25 cellular contexts compared by ENCODE assay signal in the genomic region with DNA sequence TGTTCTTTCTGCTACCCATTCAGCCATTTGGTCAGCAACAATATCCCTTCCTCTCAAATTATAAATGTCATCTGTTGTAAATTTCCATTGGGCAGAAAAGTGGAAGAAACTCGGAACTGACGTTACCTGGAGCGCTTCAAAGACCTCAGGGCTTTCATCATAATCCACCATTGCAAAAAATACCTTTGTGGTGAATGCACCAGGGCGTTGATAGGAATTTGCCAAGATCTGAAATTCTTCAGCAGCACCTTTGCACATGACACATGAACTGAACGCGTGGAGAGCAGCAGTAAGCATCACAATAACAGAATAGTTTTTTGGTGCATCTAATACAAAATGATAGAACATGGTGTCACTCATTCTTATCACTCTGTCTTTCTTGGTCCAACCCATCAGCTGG. TPM values are rescaled to one million over a fixed set of nuclear protein-coding genes. Genes with fewer than 3 reads are reported as not detected.
"Had no signal": no experiment of that assay in that cellular context is flagged by ENCODE, and none has a peak within 500 bp of the region (broad histone marks: within the 10 kb centered on the region; RNA-seq: fewer than 3 reads in every experiment).

No MANE protein-coding gene starts in this region.

- DNase-seq: activated CD4-positive, alpha-beta T cell treated with anti-CD3 and anti-CD28 coated beads for 4 hours; activated CD8-positive, alpha-beta memory T cell treated with anti-CD3 and anti-CD28 coated beads, Interleukin-2, amount 50 U/mL, for 4 hours; activated CD8-positive, alpha-beta T cell treated with anti-CD3 and anti-CD28 coated beads for 36 hours; activated gamma-delta T cell treated with Interleukin-2 at 50 U/mL for 16 hours; activated naive CD4-positive, alpha-beta T cell treated with anti-CD3 and anti-CD28 coated beads, Interleukin-2, amount 10 ng/mL, durations not matched to agents 7 days and 5 days; activated naive CD8-positive, alpha-beta T cell treated with anti-CD3 and anti-CD28 coated beads for 36 hours; activated T-cell treated with anti-CD3 and anti-CD28 coated beads, Interleukin-2, amount 50 U/mL, for 72 hours; brain microvascular endothelial cell; KG1; NCI-H1092; NCI-H1417; NCI-H1694; NCI-H2029; NCI-H510A treated with DMSO at 0.1 percent for 48 hours; Right ventricle myocardium superior; SJCRH30; SW 1271 had no signal

- H3K27me3 ChIP-seq: brain microvascular endothelial cell had no signal

- ATAC-seq: activated CD4-positive, CD25-positive, alpha-beta regulatory T cell treated with anti-CD3 and anti-CD28 coated beads, Interleukin-2, amount 50 U/mL, for 24 hours; activated CD8-positive, alpha-beta T cell treated with anti-CD3 and anti-CD28 coated beads for 36 hours; activated T-cell treated with anti-CD3 and anti-CD28 coated beads, Interleukin-2, amount 50 U/mL, for 72 hours; SK-N-SH treated with all-trans-retinoic acid at 6 μM for 48 hours had no signal

- H3K4me3 ChIP-seq: SJCRH30 had no signal

- H3K27ac ChIP-seq: brain microvascular endothelial cell, SJCRH30 had no signal

- H3K36me3 ChIP-seq: brain microvascular endothelial cell, SJCRH30 had no signal

- H3K4me1 ChIP-seq: SJCRH30 had no signal

- H3K9me3 ChIP-seq: SJCRH30 had no signal

RNA-seq across cellular contexts. Expression of a gene that starts 3.1 kb away (rescaled TPM):
- total RNA-seq: cardiac septum, LHCN-M2, M059J, Right ventricle myocardium superior, RPMI7951, SJCRH30 had no signal
- polyA plus RNA-seq: IMR-90 had no signal

RNA-seq across cellular contexts. Expression of a gene that starts 44.2 kb away (rescaled TPM):
- total RNA-seq: activated T-helper 2 cell treated with anti-CD3 and anti-CD28 coated beads, Interferon-gamma antibody, Interleukin-2, Interleukin-4, amounts not matched to agents 10 μg/mL and 5 μg/mL and 100 μg/mL, durations not matched to agents 14 hours and 24 hours and 36 hours had no signal
